1 cellular context compared by ENCODE assay signal in genomic region chr1:56414728-56415224, GRCh38.
A peak's percentile ranks its signal among the peaks of the same experiment; 100 is the strongest.
TF ChIP-seq lines count a peak whose summit lies in the region.

No MANE protein-coding gene starts in this region.

TF ChIP-seq in HepG2, 621 proteins besides CTCF, POLR2A, EP300 and RAD21 (continued from another document and continues in another):
- peak; percentile 97 for TF ChIP-seq PAXIP1 (CRISPR knock-in tag; conservative IDR thresholded peaks at IDR 0.05)
- no peak for TF ChIP-seq ZNF496 (CRISPR knock-in tag; IDR thresholded peaks at IDR 0.05; ENCODE audit: insufficient replicate concordance)
- TF ChIP-seq ZSCAN22 (CRISPR knock-in tag; IDR thresholded peaks at IDR 0.05) = no peak
- peak; percentile 91 for TF ChIP-seq RCOR2 (CRISPR knock-in tag; IDR thresholded peaks at IDR 0.05)
- no peak for TF ChIP-seq PLRG1 (conservative IDR thresholded peaks at IDR 0.05)
- TF ChIP-seq ZNF570 (CRISPR knock-in tag; IDR thresholded peaks at IDR 0.05; ENCODE audit: borderline replicate concordance) = no peak
- no peak for TF ChIP-seq SMAD9 (CRISPR knock-in tag; IDR thresholded peaks at IDR 0.05)
- no peak for TF ChIP-seq TCF12 (IDR thresholded peaks at IDR 0.05)
- TF ChIP-seq TCF12 (CRISPR knock-in tag; IDR thresholded peaks at IDR 0.05) = peak; percentile 90
- TF ChIP-seq KMT2B (CRISPR knock-in tag; IDR thresholded peaks at IDR 0.05) = 0 out of 2 replicates have a peak, but pooled peaks have one; percentile 58
- TF ChIP-seq MAZ (IDR thresholded peaks at IDR 0.05; ENCODE audit: borderline replicate concordance, low read depth, low read length) = peak; percentile 62; the same call in 1 of the 2 replicates
- TF ChIP-seq MAZ (CRISPR knock-in tag; IDR thresholded peaks at IDR 0.05; ENCODE audit: low read depth) = no peak; the same call in 1 of the 2 replicates
- no peak for TF ChIP-seq SRF (IDR thresholded peaks at IDR 0.05; ENCODE audit: low read depth, low read length)
- TF ChIP-seq ZNF552 (CRISPR knock-in tag; IDR thresholded peaks at IDR 0.05; ENCODE audit: borderline replicate concordance) = no peak
- no peak for TF ChIP-seq ZUFSP (CRISPR knock-in tag; IDR thresholded peaks at IDR 0.05; ENCODE audit: borderline replicate concordance)
- TF ChIP-seq AKAP8 (CRISPR knock-in tag; IDR thresholded peaks at IDR 0.05) = no peak
- no peak for TF ChIP-seq MZF1 (CRISPR knock-in tag; IDR thresholded peaks at IDR 0.05; ENCODE audit: borderline replicate concordance)
- TF ChIP-seq PCBP1 (IDR thresholded peaks at IDR 0.05; ENCODE audit: borderline replicate concordance, low read depth, low read length) = no peak
- TF ChIP-seq ETV5 (CRISPR knock-in tag; IDR thresholded peaks at IDR 0.05; ENCODE audit: borderline replicate concordance) = peak; percentile 69; the same call in 1 of the 2 replicates
- no peak for TF ChIP-seq ZFP37 (CRISPR knock-in tag; IDR thresholded peaks at IDR 0.05; ENCODE audit: borderline replicate concordance)
- TF ChIP-seq ZGPAT (CRISPR knock-in tag; IDR thresholded peaks at IDR 0.05) = peak; percentile 93
- TF ChIP-seq ZNF7 (CRISPR knock-in tag; IDR thresholded peaks at IDR 0.05) = no peak
- peak; percentile 85 for TF ChIP-seq POGK (CRISPR knock-in tag; conservative IDR thresholded peaks at IDR 0.05)
- peak; percentile 74; the same call in 1 of the 2 replicates for TF ChIP-seq ZNF589 (CRISPR knock-in tag; conservative IDR thresholded peaks at IDR 0.05)
- TF ChIP-seq ZNF382 (CRISPR knock-in tag; IDR thresholded peaks at IDR 0.05; ENCODE audit: borderline replicate concordance) = no peak
- TF ChIP-seq MLX (CRISPR knock-in tag; IDR thresholded peaks at IDR 0.05) = peak; percentile 79; the same call in 1 of the 2 replicates
- TF ChIP-seq CHD2 (IDR thresholded peaks at IDR 0.05; ENCODE audit: low read depth, low read length) = no peak
- no peak; the same call in 1 of the 2 replicates for TF ChIP-seq ZBTB4 (CRISPR knock-in tag; IDR thresholded peaks at IDR 0.05; ENCODE audit: borderline replicate concordance)
- TF ChIP-seq CAMTA2 (CRISPR knock-in tag; IDR thresholded peaks at IDR 0.05; ENCODE audit: borderline replicate concordance) = no peak
- peak; percentile 61; the same call in 1 of the 2 replicates for TF ChIP-seq E2F1 (CRISPR knock-in tag; IDR thresholded peaks at IDR 0.05)
- no peak for TF ChIP-seq ZNF160 (CRISPR knock-in tag; IDR thresholded peaks at IDR 0.05)
- no peak for TF ChIP-seq ATAD3A (CRISPR knock-in tag; IDR thresholded peaks at IDR 0.05)
- no peak for TF ChIP-seq PRPF4 (IDR thresholded peaks at IDR 0.05; ENCODE audit: low read depth, low read length, poor library complexity, severe bottlenecking)
- no peak for TF ChIP-seq SMAD1 (CRISPR knock-in tag; IDR thresholded peaks at IDR 0.05; ENCODE audit: borderline replicate concordance, low read depth)
- no peak for TF ChIP-seq CREBL2 (CRISPR knock-in tag; IDR thresholded peaks at IDR 0.05; ENCODE audit: borderline replicate concordance)
- TF ChIP-seq ZBTB26 (CRISPR knock-in tag; IDR thresholded peaks at IDR 0.05; ENCODE audit: borderline replicate concordance) = no peak
- no peak for TF ChIP-seq HES4 (CRISPR knock-in tag; IDR thresholded peaks at IDR 0.05; ENCODE audit: borderline replicate concordance)
- TF ChIP-seq ZNF572 (CRISPR knock-in tag; IDR thresholded peaks at IDR 0.05) = no peak
- no peak for TF ChIP-seq SNRNP70 (IDR thresholded peaks at IDR 0.05; ENCODE audit: low read depth, low read length)
- TF ChIP-seq KDM1A (CRISPR knock-in tag; IDR thresholded peaks at IDR 0.05) = peak; percentile 45; the same call in 1 of the 2 replicates
- TF ChIP-seq ZBTB33 (CRISPR knock-in tag; IDR thresholded peaks at IDR 0.05) = no peak
- peak; percentile 82 for TF ChIP-seq ZMYM4 (CRISPR knock-in tag; IDR thresholded peaks at IDR 0.05)
- no peak for TF ChIP-seq DMTF1 (CRISPR knock-in tag; IDR thresholded peaks at IDR 0.05)
- TF ChIP-seq MEIS2 (CRISPR knock-in tag; IDR thresholded peaks at IDR 0.05) = peak; percentile 98
